ENCODE assay signal across 8 cellular contexts in the genomic region with DNA sequence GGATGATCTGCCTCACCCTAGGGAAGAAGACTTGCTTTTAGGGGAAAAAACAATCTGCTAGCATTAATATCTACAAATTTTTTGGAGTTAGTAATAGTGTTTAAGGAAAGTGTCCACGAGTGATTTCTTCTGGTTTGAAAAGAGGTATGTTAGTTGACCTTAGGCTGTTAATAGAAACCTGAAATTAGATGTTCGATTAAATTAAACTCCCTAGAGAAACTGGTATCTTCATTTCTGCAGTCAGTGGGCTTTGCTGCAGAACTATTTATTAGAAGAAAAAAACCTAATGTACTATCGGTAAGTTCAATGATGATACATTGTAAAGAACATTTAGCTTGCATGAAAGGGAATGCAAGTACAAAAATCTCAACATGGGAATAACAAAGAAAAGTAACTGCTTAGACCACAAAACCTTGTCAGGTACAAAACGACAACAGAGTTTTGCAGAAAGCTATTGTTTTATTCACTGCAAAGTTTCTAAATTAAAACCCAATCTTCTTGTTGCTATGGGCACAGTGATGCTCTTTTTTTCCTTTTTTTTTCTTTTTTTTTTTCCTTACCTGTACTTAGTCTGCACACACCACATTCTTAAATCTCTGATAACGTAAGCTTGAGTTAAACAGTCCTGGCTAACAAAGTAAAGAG. TPM values are rescaled to one million over a fixed set of nuclear protein-coding genes. Genes with fewer than 3 reads are reported as not detected.
DNase-seq lines count a peak whose midpoint lies in the region; ATAC-seq and TF ChIP-seq lines count a peak whose summit lies in the region.

No MANE protein-coding gene starts in this region.

- no peaks in the 10 kb centered on the region for H3K9me3 ChIP-seq in left lung

- no peak for TF ChIP-seq CTCF in astrocyte of the cerebellum (IDR thresholded peaks at IDR 0.05; ENCODE audit: low read depth, low read length, missing control alignments)
- no peak for TF ChIP-seq CTCF in left lung (IDR thresholded peaks at IDR 0.05)

- H3K4me3 ChIP-seq in astrocyte of the cerebellum (ENCODE audit: low read depth, low read length) = peak overlapping the region; percentile 81
- peak overlapping the region; percentile 77 to 84 for H3K4me3 ChIP-seq in left lung

- H3K27ac Mint-ChIP-seq in T-helper 1 cell treated with Interleukin-12 subunit alpha and Interleukin-12 subunit beta and Interleukin-4 antibody, amounts not matched to agents 30 μg/mL and 1 μg/mL, for 36 hours = peak overlapping the region; percentile 52

- H3K27ac ChIP-seq in left lung = peak overlapping the region; percentile 99 to 100
- peak overlapping the region; percentile 89 for H3K27ac ChIP-seq in temporal lobe (ENCODE audit: low read depth, low read length)

- peaks cover 2% of the 10 kb centered on the region for H3K9me3 Mint-ChIP-seq in T-helper 1 cell treated with Interleukin-12 subunit alpha and Interleukin-12 subunit beta and Interleukin-4 antibody, amounts not matched to agents 30 μg/mL and 1 μg/mL, for 36 hours

- peaks cover 23% of the 10 kb centered on the region for H3K27me3 Mint-ChIP-seq in T-helper 1 cell treated with Interleukin-12 subunit alpha and Interleukin-12 subunit beta and Interleukin-4 antibody, amounts not matched to agents 30 μg/mL and 1 μg/mL, for 36 hours (ENCODE audit: low read depth)

- no peaks in the 10 kb centered on the region for H3K27me3 ChIP-seq in left lung

- no peaks in the 10 kb centered on the region for H3K36me3 ChIP-seq in left lung

- in situ Hi-C loops in astrocyte of the cerebellum (cut with HindIII; ENCODE audit: low sequenced_read_pairs) (loop anchor here (5.0 to 25.0 kb wide), 2 partner anchors 66 to 354 kb away; no protein-coding TSS in a partner anchor), KBM-7 (cut with MboI; ENCODE audit: low pct_unique_long_range_greater_than_20kb, low sequenced_read_pairs) (loop anchor here (25.0 kb wide), 1 partner anchor 354 kb away; no protein-coding TSS in a partner anchor)

- H3K4me1 ChIP-seq in left lung = peaks cover 38 to 74% of the 10 kb centered on the region in 2 donors

- ATAC-seq in left lung (no peak), GM18870 (IDR thresholded peaks at IDR 0.05; ENCODE audit: unreplicated experiment) (no peak)

- H3K4me3 Mint-ChIP-seq in T-helper 1 cell treated with Interleukin-12 subunit alpha and Interleukin-12 subunit beta and Interleukin-4 antibody, amounts not matched to agents 30 μg/mL and 1 μg/mL, for 36 hours = peak overlapping the region; percentile 91

- H3K4me1 Mint-ChIP-seq in T-helper 1 cell treated with Interleukin-12 subunit alpha and Interleukin-12 subunit beta and Interleukin-4 antibody, amounts not matched to agents 30 μg/mL and 1 μg/mL, for 36 hours (ENCODE audit: low read depth) = peaks cover 51% of the 10 kb centered on the region

- DNase-seq in T-helper 1 cell = no peak
- DNase-seq in astrocyte of the cerebellum (ENCODE audit: low read depth) = no peak
- no peak for DNase-seq in left lung
- no peak for DNase-seq in KBM-7
- DNase-seq in H4 (ENCODE audit: low spot score) = no peak

- peaks cover 13% of the 10 kb centered on the region for H3K36me3 Mint-ChIP-seq in T-helper 1 cell treated with Interleukin-12 subunit alpha and Interleukin-12 subunit beta and Interleukin-4 antibody, amounts not matched to agents 30 μg/mL and 1 μg/mL, for 36 hours (ENCODE audit: low read depth)

- intact Hi-C loops in left lung (cut with DNase I) = no loop called here

RNA-seq across cellular contexts. Expression of gene KLF3, which starts 2.0 kb away (rescaled TPM):
- total RNA-seq in left lung (10 to 100 TPM; 43.5 to 59.8 TPM), temporal lobe (25.3 TPM)
- total RNA-seq in H4 (2014; rRNA removed; shearing (Covaris generic)) = 5.2 and 8.0 TPM in 2 replicates
